8 cellular contexts compared by ENCODE assay signal in genomic region chr7:70694909-70695803, GRCh38.
A peak's percentile ranks its signal among the peaks of the same experiment; 100 is the strongest.
DNase-seq lines count a peak whose midpoint lies in the region; ATAC-seq and TF ChIP-seq lines count a peak whose summit lies in the region.

No MANE protein-coding gene starts in this region.

- H3K36me3 ChIP-seq in lung (ENCODE audit: control insufficient read depth in 2 of 2, insufficient read depth in 2 of 2, low read length in 2 of 2) = no peaks in the 10 kb centered on the region
- H3K36me3 ChIP-seq in uterus = no peaks in the 10 kb centered on the region

- H3K9me3 ChIP-seq in lung (ENCODE audit: control insufficient read depth in 2 of 2, insufficient read depth in 1 of 2, low read length in 1 of 2) (no peaks in the 10 kb centered on the region), uterus (no peaks in the 10 kb centered on the region)

- H3K4me3 ChIP-seq in lung (peak overlapping the region; percentile 95), uterus (peak overlapping the region; percentile 53 to 71)

- WGBS in lung, 2 donors = 0 to 1% methylated on average over 69 to 82 of the region's 82 CpGs

- H3K4me3 Mint-ChIP-seq in chondrocyte (ENCODE audit: unreplicated experiment) = peak overlapping the region; percentile 97

- DNase-seq in NCI-H2171 treated with DMSO at 0.1 percent for 48 hours (lab: John Stamatoyannopoulos, UW) = peak; percentile 64
- no peak for DNase-seq in NCI-H2171 (lab: John Stamatoyannopoulos, UW)
- peak; percentile 33 for DNase-seq in M059J (ENCODE audit: low read depth)
- DNase-seq in chondrocyte (ENCODE audit: low spot score) = no peak
- DNase-seq in lung (ENCODE audit: low spot score) = no peak
- DNase-seq in uterus = peak in 1 of 2 donors; percentile 31
- no peak for DNase-seq in GOT3 (lab: John Stamatoyannopoulos, UW)
- no peak for DNase-seq in NCI-H226

- H3K27me3 ChIP-seq in lung (ENCODE audit: control insufficient read depth, insufficient read depth) = no peaks in the 10 kb centered on the region
- no peaks in the 10 kb centered on the region for H3K27me3 ChIP-seq in uterus

- intact Hi-C loops in uterus (cut with DNase I; ENCODE audit: low total_unique reads) = no loop called here

- peak overlapping the region; percentile 93 for H3K27ac Mint-ChIP-seq in chondrocyte (ENCODE audit: unreplicated experiment)

- ATAC-seq in lung (ENCODE audit: insufficient read depth, low FRiP score) = no peak

- H3K27me3 Mint-ChIP-seq in chondrocyte (ENCODE audit: low read depth) = no peaks in the 10 kb centered on the region

- TF ChIP-seq CTCF in chondrocyte (IDR thresholded peaks at IDR 0.05) (no peak), lung (IDR thresholded peaks at IDR 0.05; ENCODE audit: control extremely low read depth, extremely low read depth) (no peak), uterus (IDR thresholded peaks at IDR 0.05) (no peak)

- H3K27ac ChIP-seq in lung (ENCODE audit: low read depth in 1 of 2, low read length in 1 of 2) = peak overlapping the region in 1 of 2 donors; percentile 88
- H3K27ac ChIP-seq in uterus = peak overlapping the region; percentile 51 to 53

- H3K4me1 ChIP-seq in lung (ENCODE audit: control insufficient read depth in 2 of 2, insufficient read depth in 2 of 2, low read length in 2 of 2) (no peaks in the 10 kb centered on the region), uterus (no peaks in the 10 kb centered on the region)

- peaks cover 37% of the 10 kb centered on the region for H3K4me1 Mint-ChIP-seq in chondrocyte (ENCODE audit: low read depth)

- TF ChIP-seq POLR2A in uterus (IDR thresholded peaks at IDR 0.05) = no peak

- no peaks in the 10 kb centered on the region for H3K9me3 Mint-ChIP-seq in chondrocyte (ENCODE audit: low read depth)

- no peaks in the 10 kb centered on the region for H3K36me3 Mint-ChIP-seq in chondrocyte (ENCODE audit: low read depth)

Comparison
In these comparisons a context has a peak if more than half of its experiments do, and no peak if none do; other contexts are left out.
1. DNase-seq: peak in NCI-H2171 treated with DMSO at 0.1 percent for 48 hours (single experiment) and M059J (single experiment); none in NCI-H2171 (single experiment), chondrocyte (single experiment), lung (single experiment), GOT3 (single experiment) and NCI-H226 (single experiment).